8 cellular contexts compared by ENCODE assay signal in the genomic region with DNA sequence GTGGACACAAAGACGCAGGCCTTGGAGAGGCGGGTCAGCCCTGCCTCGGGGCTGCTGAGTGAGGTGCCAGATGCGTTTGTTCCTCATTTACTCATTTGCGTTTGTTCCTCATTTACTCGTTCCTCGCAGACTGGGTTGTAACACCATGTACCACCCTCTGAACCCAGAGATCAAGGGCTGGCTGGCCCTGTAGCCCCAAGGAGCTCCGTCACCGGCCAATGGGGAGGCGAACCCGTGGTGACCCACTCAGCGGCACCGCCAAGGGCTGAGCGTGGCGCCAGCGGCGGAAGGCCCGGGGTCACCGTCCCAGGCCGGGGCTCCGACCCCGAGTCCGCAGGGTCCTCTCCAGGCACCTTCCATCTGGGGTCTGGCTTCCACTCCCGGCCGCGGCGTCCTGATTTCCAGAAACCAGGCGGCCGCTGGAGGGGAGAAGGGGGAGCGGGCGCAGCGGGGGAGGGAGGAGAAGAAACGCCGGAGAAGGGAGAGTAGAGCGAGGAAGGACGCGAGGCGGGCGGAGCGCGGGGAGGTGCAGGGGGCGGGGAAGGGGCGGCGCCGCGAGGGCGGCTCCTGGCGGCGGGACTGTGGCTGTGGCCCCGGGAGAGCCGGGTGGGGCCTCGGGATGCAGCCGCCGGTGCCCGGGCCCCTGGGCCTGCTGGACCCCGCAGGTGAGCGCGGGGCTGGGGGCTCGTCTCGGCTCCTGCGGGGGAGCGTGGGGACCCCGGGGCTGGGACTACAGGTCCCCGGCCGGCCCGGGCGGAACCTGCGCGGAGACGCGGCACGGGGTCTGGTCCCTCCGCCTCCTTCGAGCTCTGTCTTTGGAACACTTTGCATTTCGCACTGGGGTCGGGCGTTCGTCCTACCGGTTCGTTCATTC. TPM values are rescaled to one million over a fixed set of nuclear protein-coding genes. Genes with fewer than 3 reads are reported as not detected.
DNase-seq lines count a peak whose midpoint lies in the region; ATAC-seq, FAIRE-seq and TF ChIP-seq lines count a peak whose summit lies in the region.

TMEM255B (plus strand) TSS at position 576 of the 874 bp plus-strand sequence; CDS start at position 620, 44 bp downstream.

- H4K20me1 ChIP-seq in keratinocyte (ENCODE audit: control insufficient read depth, extremely low read depth, insufficient read depth, low read length): no peaks in the 10 kb centered on the region

- no peak for FAIRE-seq in keratinocyte (lab: Jason Lieb, UNC)

- H3K9ac ChIP-seq in keratinocyte (ENCODE audit: control insufficient read depth, extremely low read depth, insufficient read depth, low read length): peak within 1 kb of the TSS; percentile 66

- H3K79me2 ChIP-seq in keratinocyte (ENCODE audit: control insufficient read depth, insufficient read depth, low read length): no peaks in the 10 kb centered on the region

- dilution Hi-C loops in keratinocyte (cut with MboI; ENCODE audit: extremely low pct_ligation_motif_present, low sequenced_read_pairs): no loop called here

- H3K36me3 ChIP-seq in keratinocyte (ENCODE audit: control insufficient read depth in 2 of 2, extremely low read depth in 1 of 2, insufficient read depth in 2 of 2, low read length in 2 of 2): no peaks in the 10 kb centered on the region

- H3K9me1 ChIP-seq in keratinocyte (ENCODE audit: control insufficient read depth, extremely low read depth, insufficient read depth, low read length): no peaks in the 10 kb centered on the region

- peaks cover 53% of the 10 kb centered on the region for H3K27me3 ChIP-seq in keratinocyte (ENCODE audit: control insufficient read depth, extremely low read depth, insufficient read depth, low read length)

- no peak within 1 kb of the TSS for H3K27ac ChIP-seq in keratinocyte (ENCODE audit: control insufficient read depth, insufficient read depth, low read length)

- peak within 1 kb of the TSS; percentile 100 for H3K4me2 ChIP-seq in keratinocyte (ENCODE audit: control insufficient read depth, extremely low read depth, insufficient read depth, low read depth, low read length)

- DNase-seq in GM12864 (ENCODE audit: low read depth) (no peak), NCI-H2171 (lab: John Stamatoyannopoulos, UW) (peak; percentile 69), cerebellar cortex (ENCODE audit: low spot score) (peak; percentile 25), keratinocyte (ENCODE audit: low read depth, low spot score) (no peak), NCI-H2029 (lab: John Stamatoyannopoulos, UW) (no peak)
- DNase-seq in activated CD4-positive, alpha-beta T cell treated with anti-CD3 and anti-CD28 coated beads for 1 hour: peak; percentile 63
- peak; percentile 49 to 77 (median 69) for DNase-seq in stimulated activated CD4-positive, alpha-beta T cell treated with anti-CD3 and anti-CD28 coated beads, Interleukin-12 subunit alpha, Interleukin-12 subunit beta, amount 100 ng/mL, for 48 hours (ENCODE audit: low read depth in 2 of 3, low spot score in 1 of 3)

- peaks cover 12% of the 10 kb centered on the region for H3K4me1 ChIP-seq in keratinocyte (ENCODE audit: control insufficient read depth, extremely low read depth, insufficient read depth, low read length)

- peak; percentile 78 for ATAC-seq in HG02763 (IDR thresholded peaks at IDR 0.05; ENCODE audit: unreplicated experiment)

- peak within 1 kb of the TSS; percentile 94 for H2AFZ ChIP-seq in keratinocyte (ENCODE audit: control insufficient read depth, low read length)

- H3K9me3 ChIP-seq in keratinocyte (ENCODE audit: control insufficient read depth, low read depth, low read length): no peaks in the 10 kb centered on the region

- TF ChIP-seq CTCF in GM12864 (IDR thresholded peaks at IDR 0.05; ENCODE audit: low read depth, low read length, missing control alignments) (peak; percentile 14), keratinocyte (optimal IDR thresholded peaks at IDR 0.05 in 1 of 3, IDR thresholded peaks at IDR 0.05 in 1 of 3, conservative IDR thresholded peaks at IDR 0.05 in 1 of 3; ENCODE audit: extremely low read depth in 1 of 3, insufficient read depth in 2 of 3, low read length in 3 of 3) (peak in 1 of 3 experiments; percentile 39)

- H3K4me3 ChIP-seq in GM12864 (ENCODE audit: low read depth, low read length): peak within 1 kb of the TSS; percentile 60
- peak within 1 kb of the TSS; percentile 60 to 83 (median 76) for H3K4me3 ChIP-seq in keratinocyte (ENCODE audit: control insufficient read depth in 2 of 3, extremely low read depth in 1 of 3, insufficient read depth in 2 of 3, low read depth in 1 of 3, low read length in 3 of 3)

RNA-seq across cellular contexts. Expression of gene TMEM255B, which starts in this region (rescaled TPM):
- polyA plus RNA-seq in keratinocyte: 5.3 to 9.4 TPM (median 7.6 TPM) in 3 replicates
- 1.6 TPM for polyA plus RNA-seq in keratinocyte (2011; ENCODE audit: low read depth)
- 6.0 and 10.5 TPM in 2 replicates for polyA plus RNA-seq in keratinocyte (2011; cell fraction: cytosol; rRNA removed)
- 5.8 and 6.7 TPM in 2 replicates for polyA plus RNA-seq in keratinocyte (2011; cell fraction: nucleus; rRNA removed)
- 1.9 and 5.2 TPM in 2 replicates for polyA plus RNA-seq in keratinocyte (2012; ENCODE audit: low replicate concordance)
- polyA minus RNA-seq in keratinocyte: 2.8 to 4.3 TPM (median 4.0 TPM) in 3 replicates
- 3.3 TPM for polyA minus RNA-seq in keratinocyte (2011; cell fraction: cytosol; rRNA and poly(A)+ RNA removed)
- 2.8 and 4.2 TPM in 2 replicates for polyA minus RNA-seq in keratinocyte (2011; cell fraction: nucleus; rRNA and poly(A)+ RNA removed)

Comparison
In these comparisons a context has a peak if more than half of its experiments do, and no peak if none do; other contexts are left out.
1. DNase-seq: peak in NCI-H2171 (single experiment), activated CD4-positive, alpha-beta T cell treated with anti-CD3 and anti-CD28 coated beads for 1 hour (single experiment), cerebellar cortex (single experiment) and stimulated activated CD4-positive, alpha-beta T cell treated with anti-CD3 and anti-CD28 coated beads, Interleukin-12 subunit alpha, Interleukin-12 subunit beta, amount 100 ng/mL, for 48 hours (3 of 3); none in GM12864 (single experiment), keratinocyte (single experiment) and NCI-H2029 (single experiment).